In the genomic region with DNA sequence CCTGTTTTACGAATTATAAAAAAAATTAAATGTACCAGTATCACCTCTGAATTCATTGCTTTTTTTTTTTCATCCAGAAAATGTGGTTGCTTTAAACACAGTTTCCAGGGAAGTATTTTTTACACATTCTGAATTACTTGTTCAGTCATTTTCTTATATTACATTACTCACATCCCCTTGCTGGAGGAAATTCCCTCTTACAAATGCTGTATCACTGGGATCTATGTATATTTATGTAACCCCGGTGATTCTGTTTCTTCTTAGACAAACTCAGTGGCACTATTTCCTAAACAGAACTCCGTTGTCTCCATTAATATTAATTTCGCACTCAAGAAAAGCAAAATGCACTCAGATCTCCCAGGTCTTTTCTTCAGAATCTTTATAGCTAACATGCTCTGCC, we compare ENCODE assay signal across 22 cellular contexts.
A peak's percentile ranks its signal among the peaks of the same experiment; 100 is the strongest.
DNase-seq lines count a peak whose midpoint lies in the region; ATAC-seq, FAIRE-seq and TF ChIP-seq lines count a peak whose summit lies in the region.
"Had no signal": no experiment of that assay in that cellular context is flagged by ENCODE, and none has a peak within 500 bp of the region (broad histone marks: within the 10 kb centered on the region; RNA-seq: fewer than 3 reads in every experiment).

No MANE protein-coding gene starts in this region.

- no peaks in the 10 kb centered on the region for H3K9me2 ChIP-seq in PC-3 (replicated peaks; ENCODE audit: low read length)

- FAIRE-seq in endothelial cell of umbilical vein (lab: Jason Lieb, UNC) = peak; percentile 62
- FAIRE-seq: TTC549 had no signal

- H3K9ac ChIP-seq in PC-3 (ENCODE audit: low read length) (peak overlapping the region; percentile 28), endothelial cell of umbilical vein (replicated peaks; ENCODE audit: extremely low read depth, insufficient read depth, low read length) (no peak overlapping the region)
- H3K9ac ChIP-seq: parathyroid adenoma had no signal

- no peak for TF ChIP-seq POLR2A in endothelial cell of umbilical vein (IDR thresholded peaks at IDR 0.05; ENCODE audit: low read depth, low read length)

- H2AFZ ChIP-seq in PC-3 (ENCODE audit: low read length) (peak overlapping the region; percentile 15; the same call in 1 of the 2 replicates), endothelial cell of umbilical vein (ENCODE audit: low read depth, low read length) (peak overlapping the region; percentile 79), osteoblast (ENCODE audit: low read length) (peak overlapping the region; percentile 30)
- H2AFZ ChIP-seq: parathyroid adenoma had no signal

- dilution Hi-C loops in endothelial cell of umbilical vein (cut with MboI; ENCODE audit: extremely low pct_ligation_motif_present, low sequenced_read_pairs) = no loop called here

- H3K4me1 ChIP-seq in PC-3 (ENCODE audit: insufficient read depth, low read length) = peaks cover 42% of the 10 kb centered on the region
- peaks cover 32% of the 10 kb centered on the region for H3K4me1 ChIP-seq in endothelial cell of umbilical vein (ENCODE audit: control insufficient read depth, extremely low read depth, insufficient read depth, low read length)
- H3K4me1 ChIP-seq in osteoblast (ENCODE audit: insufficient read depth, low read length) = peaks cover 40% of the 10 kb centered on the region
- H3K4me1 ChIP-seq: HAP-1, parathyroid adenoma, sigmoid colon, testis had no signal

- intact Hi-C loops in PC-3 (cut with micrococcal nuclease) (no loop called here), endothelial cell of umbilical vein (cut with micrococcal nuclease) (loop anchor here (10.0 kb wide), 2 partner anchors 716 to 1244 kb away; no protein-coding TSS in a partner anchor), Right ventricle myocardium inferior (cut with DNase I) (no loop called here), posterior vena cava (cut with DNase I) (no loop called here)

- ATAC-seq in PC-3 = peak; percentile 42
- no peak for ATAC-seq in Right ventricle myocardium inferior
- ATAC-seq: activated naive CD4-positive, alpha-beta T cell treated with anti-CD3 and anti-CD28 coated beads, Interleukin-2, amount 50 U/mL, for 72 hours; left lobe of liver; natural killer cell; stimulated activated effector memory CD8-positive, alpha-beta T cell treated with anti-CD3 and anti-CD28 coated beads, Interleukin-12 subunit alpha, Interleukin-12 subunit beta, amount 100 ng/mL, for 72 hours had no signal

- H3K36me3 ChIP-seq in PC-3 (ENCODE audit: low read depth, low read length) = no peaks in the 10 kb centered on the region
- H3K36me3 ChIP-seq in endothelial cell of umbilical vein (ENCODE audit: control insufficient read depth in 2 of 2, extremely low read depth in 1 of 2, insufficient read depth in 2 of 2, low read length in 2 of 2) = no peaks in the 10 kb centered on the region
- H3K36me3 ChIP-seq in osteoblast (ENCODE audit: insufficient read depth, low read length) = no peaks in the 10 kb centered on the region
- H3K36me3 ChIP-seq: HAP-1, sigmoid colon had no signal

- H3K9me1 ChIP-seq in endothelial cell of umbilical vein (replicated peaks; ENCODE audit: control insufficient read depth, extremely low read depth, insufficient read depth, low read length) = no peaks in the 10 kb centered on the region

- TF ChIP-seq CTCF in PC-3 (conservative IDR thresholded peaks at IDR 0.05; ENCODE audit: low read depth, low read length) (no peak), endothelial cell of umbilical vein (IDR thresholded peaks at IDR 0.05; ENCODE audit: extremely low read depth in 1 of 2, insufficient read depth in 1 of 2, low read depth in 1 of 2, low read length in 2 of 2) (no peak), osteoblast (IDR thresholded peaks at IDR 0.05; ENCODE audit: extremely low read depth, low read depth, low read length) (no peak)

- CTCF ChIA-PET in PC-3 (lab: Charles Lee) = no interaction called here
- CTCF ChIA-PET in endothelial cell of umbilical vein (lab: Charles Lee) = interaction anchor here (0.9 kb wide), 1 partner anchor 13 kb away, joined by 3 read pairs; no protein-coding TSS in a partner anchor

- POLR2A ChIA-PET in PC-3 (lab: Charles Lee; ENCODE audit: unreplicated experiment) (no interaction called here), endothelial cell of umbilical vein (lab: Charles Lee) (no interaction called here)

- BruUV-seq in PC-3 (replicated peaks; lab: Mats Ljungman, UMichigan) (no TSS peak), endothelial cell of umbilical vein (replicated peaks; lab: Mats Ljungman, UMichigan) (no TSS peak)

- no peaks in the 10 kb centered on the region for H3F3A ChIP-seq in PC-3 (ENCODE audit: low read length, unreplicated experiment)

- DNase-seq in Daoy (ENCODE audit: low read depth) = peak; percentile 35
- peak; percentile 75 for DNase-seq in PC-3
- DNase-seq in endothelial cell of umbilical vein (ENCODE audit: low read depth, low spot score) = peak; percentile 82
- DNase-seq in osteoblast (ENCODE audit: insufficient read length, low spot score, missing footprints) = no peak
- DNase-seq in Right ventricle myocardium inferior (ENCODE audit: missing footprints) = no peak
- no peak for DNase-seq in posterior vena cava (ENCODE audit: low spot score)
- DNase-seq in central memory CD4-positive, alpha-beta T cell = no peak
- no peak for DNase-seq in cerebellar nuclear complex (lab: John Stamatoyannopoulos, UW)
- DNase-seq: CD4-positive, alpha-beta T cell; MM.1S; natural killer cell; NCI-H146; NCI-H2171 treated with DMSO at 0.1 percent for 48 hours; NCI-H526; sigmoid colon; testis had no signal

- H4K20me1 ChIP-seq in PC-3 (ENCODE audit: low read length) (no peaks in the 10 kb centered on the region), endothelial cell of umbilical vein (replicated peaks; ENCODE audit: control insufficient read depth, extremely low read depth, insufficient read depth, low read length) (no peaks in the 10 kb centered on the region), osteoblast (ENCODE audit: insufficient read depth, low read length) (no peaks in the 10 kb centered on the region)

- H3K79me2 ChIP-seq in PC-3 (ENCODE audit: low read length) (no peaks in the 10 kb centered on the region), endothelial cell of umbilical vein (ENCODE audit: control insufficient read depth, insufficient read depth, low read length) (no peaks in the 10 kb centered on the region), osteoblast (ENCODE audit: insufficient read depth, low read length) (no peaks in the 10 kb centered on the region)
- H3K79me2 ChIP-seq: parathyroid adenoma had no signal

- no peak overlapping the region for H3K4me3 ChIP-seq in PC-3 (ENCODE audit: low read length)
- H3K4me3 ChIP-seq in endothelial cell of umbilical vein (replicated peaks in 1 of 3; ENCODE audit: insufficient read depth in 1 of 3, low read depth in 1 of 3, low read length in 3 of 3) = no peak overlapping the region
- no peak overlapping the region for H3K4me3 ChIP-seq in osteoblast (ENCODE audit: insufficient read depth, low read length)
- H3K4me3 ChIP-seq: HAP-1, sigmoid colon, testis had no signal

- H3K4me2 ChIP-seq in PC-3 (ENCODE audit: low read length) (peak overlapping the region; percentile 8), endothelial cell of umbilical vein (ENCODE audit: insufficient read depth, low read length) (peak overlapping the region; percentile 43), osteoblast (ENCODE audit: insufficient read depth, low read length) (peak overlapping the region; percentile 27)

- H3K9me3 ChIP-seq in PC-3 (ENCODE audit: low read length) = no peaks in the 10 kb centered on the region
- H3K9me3 ChIP-seq in endothelial cell of umbilical vein (replicated peaks; ENCODE audit: control insufficient read depth, insufficient read depth, low read length) = no peaks in the 10 kb centered on the region
- no peaks in the 10 kb centered on the region for H3K9me3 ChIP-seq in osteoblast (ENCODE audit: low read depth, low read length)
- H3K9me3 ChIP-seq: HAP-1, sigmoid colon, testis had no signal

- H3K27me3 ChIP-seq in PC-3 (ENCODE audit: low read length) (no peaks in the 10 kb centered on the region), endothelial cell of umbilical vein (ENCODE audit: control insufficient read depth in 2 of 2, insufficient read depth in 2 of 2, low read length in 2 of 2) (no peaks in the 10 kb centered on the region), osteoblast (ENCODE audit: insufficient read depth, low read length) (no peaks in the 10 kb centered on the region)
- H3K27me3 ChIP-seq: sigmoid colon, testis had no signal

- peak overlapping the region; percentile 74 for H3K27ac ChIP-seq in PC-3 (ENCODE audit: low read length)
- H3K27ac ChIP-seq in endothelial cell of umbilical vein (ENCODE audit: insufficient read depth, low read depth, low read length) = peak overlapping the region; percentile 60
- H3K27ac ChIP-seq in osteoblast (ENCODE audit: low read depth, low read length) = peak overlapping the region; percentile 65
- H3K27ac ChIP-seq: parathyroid adenoma, sigmoid colon, testis had no signal

TF ChIP-seq in endothelial cell of umbilical vein, 7 proteins besides CTCF, POLR2A, EP300 and RAD21:
- TF ChIP-seq POLR2AphosphoS5 (IDR thresholded peaks at IDR 0.05; ENCODE audit: insufficient read depth, low read depth, low read length) = peak; percentile 42
- TF ChIP-seq, protein P1, sequence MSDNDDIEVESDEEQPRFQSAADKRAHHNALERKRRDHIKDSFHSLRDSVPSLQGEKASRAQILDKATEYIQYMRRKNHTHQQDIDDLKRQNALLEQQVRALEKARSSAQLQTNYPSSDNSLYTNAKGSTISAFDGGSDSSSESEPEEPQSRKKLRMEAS (IDR thresholded peaks at IDR 0.05; ENCODE audit: insufficient read depth, insufficient read length) = no peak
- TF ChIP-seq JUN (IDR thresholded peaks at IDR 0.05; ENCODE audit: borderline replicate concordance, insufficient read depth, insufficient read length, low read depth) = peak; percentile 42
- TF ChIP-seq FOS (IDR thresholded peaks at IDR 0.05; ENCODE audit: borderline replicate concordance, insufficient read depth, low read length) = peak; percentile 79
- no peak for TF ChIP-seq MYC (IDR thresholded peaks at IDR 0.05; ENCODE audit: low read depth, low read length)
- TF ChIP-seq GATA2 (IDR thresholded peaks at IDR 0.05; ENCODE audit: insufficient read depth, insufficient read length, low read depth, low read length) = peak; percentile 85
- TF ChIP-seq EZH2 (IDR thresholded peaks at IDR 0.05; ENCODE audit: borderline replicate concordance, low read depth, low read length, severe bottlenecking) = no peak

Comparison
In these comparisons a context has a peak if more than half of its experiments do, and no peak if none do; other contexts are left out.
1. DNase-seq: peak in Daoy (single experiment), PC-3 (single experiment) and endothelial cell of umbilical vein (single experiment); none in osteoblast (single experiment), Right ventricle myocardium inferior (single experiment), posterior vena cava (single experiment), central memory CD4-positive, alpha-beta T cell (single experiment) and cerebellar nuclear complex (0 of 2).
2. H2AFZ ChIP-seq: peak in every context shown above with its lines; median percentile 79 in endothelial cell of umbilical vein; 30 in osteoblast; 15 in PC-3.
3. Peak in every context shown above with its lines, with median percentiles within 50 percentile points of each other: H3K27ac ChIP-seq and H3K4me2 ChIP-seq.